In the genomic region with DNA sequence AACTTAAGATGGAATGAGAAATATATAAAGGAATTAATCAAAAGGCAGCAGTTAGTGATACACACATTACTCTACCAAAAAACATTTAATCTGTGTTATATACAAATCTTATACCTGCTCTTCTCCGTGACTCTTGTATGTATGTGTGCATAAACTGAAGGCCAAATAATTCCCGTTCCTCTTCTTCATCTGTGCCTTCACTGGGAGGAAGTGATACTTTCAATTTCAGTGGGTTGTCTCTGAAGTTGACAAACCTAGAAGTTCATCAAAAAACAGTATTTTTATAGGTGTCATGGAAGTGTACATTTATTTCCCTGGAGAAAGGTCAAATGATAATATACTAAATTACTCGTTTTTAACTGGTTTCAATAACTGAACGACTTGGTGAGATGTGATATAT, we compare ENCODE assay signal across 1 cellular context.
TF ChIP-seq lines count a peak whose summit lies in the region.

No MANE protein-coding gene starts in this region.

TF ChIP-seq in K562, 482 proteins besides CTCF, POLR2A, EP300 and RAD21:
- TF ChIP-seq ZNF143 (CRISPR knock-in tag; IDR thresholded peaks at IDR 0.05): no peak
- TF ChIP-seq SUPT5H (IDR thresholded peaks at IDR 0.05): 0 out of 2 replicates have a peak, but pooled peaks have one; percentile 2
